ENCODE assay signal across 11 cellular contexts in the genomic region with DNA sequence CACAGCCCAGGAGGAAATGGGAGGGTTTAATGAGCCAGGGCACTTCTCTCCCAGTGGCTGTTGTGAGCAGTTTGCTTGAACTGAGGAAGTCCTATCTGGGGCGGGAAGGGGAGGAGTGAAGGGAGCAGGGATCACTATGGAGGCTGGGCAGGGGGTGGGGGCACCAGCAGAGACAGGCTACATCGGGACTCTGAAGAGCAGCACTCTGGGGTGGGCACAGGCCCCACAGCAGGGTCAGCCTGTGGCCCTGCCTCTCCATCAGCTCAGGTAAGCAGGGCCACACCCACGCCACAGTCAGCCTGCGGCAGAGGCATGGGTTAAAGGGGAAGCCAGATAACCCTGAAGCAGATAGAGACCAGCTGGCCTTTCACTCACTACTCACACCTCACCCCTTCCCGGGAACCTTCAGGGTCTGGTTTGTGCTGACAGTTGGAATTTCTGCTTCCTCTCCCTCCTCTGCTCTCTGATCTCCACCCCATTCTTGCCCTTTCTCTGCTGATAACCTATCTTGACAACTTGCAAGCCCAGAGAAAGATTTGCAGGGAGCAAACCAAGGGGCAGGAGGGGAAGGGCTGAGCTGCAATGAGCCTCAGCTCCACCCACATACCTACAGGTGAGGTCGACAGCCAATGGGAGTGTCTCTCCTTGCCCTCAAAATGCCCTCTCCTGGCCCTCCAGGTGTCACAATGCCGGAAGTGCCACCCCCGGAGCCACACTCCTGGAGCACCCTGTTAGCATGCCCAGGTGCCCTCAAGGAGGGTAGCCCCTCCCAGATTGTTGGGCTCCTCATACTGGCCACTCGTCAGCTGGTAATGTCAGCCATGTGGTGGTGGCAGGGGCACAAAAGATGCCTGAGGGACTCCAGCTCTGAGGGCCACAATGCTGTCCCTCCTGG. TPM values are rescaled to one million over a fixed set of nuclear protein-coding genes. Genes with fewer than 3 reads are reported as not detected.
DNase-seq lines count a peak whose midpoint lies in the region; ATAC-seq, FAIRE-seq and TF ChIP-seq lines count a peak whose summit lies in the region.
"Had no signal": no experiment of that assay in that cellular context is flagged by ENCODE, and none has a peak within 500 bp of the region (broad histone marks: within the 10 kb centered on the region; RNA-seq: fewer than 3 reads in every experiment).

No MANE protein-coding gene starts in this region.

- peaks cover 37% of the 10 kb centered on the region for H3K4me1 ChIP-seq in DND-41 (ENCODE audit: insufficient read depth, low read length)
- peaks cover 40% of the 10 kb centered on the region for H3K4me1 ChIP-seq in cardiac muscle cell (ENCODE audit: low read depth)
- H3K4me1 ChIP-seq in osteoblast (ENCODE audit: insufficient read depth, low read length), result peaks cover 27% of the 10 kb centered on the region

- FAIRE-seq in HTR-8/SVneo (lab: Jason Lieb, UNC), result no peak

- no peaks in the 10 kb centered on the region for H3K9me3 ChIP-seq in DND-41 (ENCODE audit: insufficient read depth, low read length, severe bottlenecking)
- no peaks in the 10 kb centered on the region for H3K9me3 ChIP-seq in cardiac muscle cell (ENCODE audit: low read depth)
- H3K9me3 ChIP-seq in osteoblast (ENCODE audit: low read depth, low read length), result no peaks in the 10 kb centered on the region
- H3K9me3 ChIP-seq: tibial nerve had no signal

- TF ChIP-seq CTCF in DND-41 (IDR thresholded peaks at IDR 0.05; ENCODE audit: borderline replicate concordance, extremely low read depth, low read length, poor library complexity, severe bottlenecking), result no peak
- TF ChIP-seq CTCF in cardiac muscle cell (IDR thresholded peaks at IDR 0.05; ENCODE audit: low read depth, low read length), result no peak
- no peak for TF ChIP-seq CTCF in osteoblast (IDR thresholded peaks at IDR 0.05; ENCODE audit: extremely low read depth, low read depth, low read length)

- H4K20me1 ChIP-seq in DND-41 (ENCODE audit: insufficient read depth, low read length), result no peaks in the 10 kb centered on the region
- H4K20me1 ChIP-seq in osteoblast (ENCODE audit: insufficient read depth, low read length), result no peaks in the 10 kb centered on the region

- H3K27ac ChIP-seq in DND-41 (ENCODE audit: low read length) (peak overlapping the region; percentile 88), cardiac muscle cell (peak overlapping the region; percentile 96), osteoblast (ENCODE audit: low read depth, low read length) (peak overlapping the region; percentile 94)
- H3K27ac ChIP-seq: KMS-11, tibial nerve had no signal

- H3K36me3 ChIP-seq in DND-41 (ENCODE audit: insufficient read depth, low read length), result no peaks in the 10 kb centered on the region
- H3K36me3 ChIP-seq in cardiac muscle cell, result no peaks in the 10 kb centered on the region
- H3K36me3 ChIP-seq in osteoblast (ENCODE audit: insufficient read depth, low read length), result no peaks in the 10 kb centered on the region
- H3K36me3 ChIP-seq: tibial nerve had no signal

- H3K4me3 ChIP-seq in DND-41 (ENCODE audit: low read depth in 1 of 2, low read length in 2 of 2) (no peak overlapping the region), cardiac muscle cell (no peak overlapping the region), osteoblast (ENCODE audit: insufficient read depth, low read length) (no peak overlapping the region)

- no peaks in the 10 kb centered on the region for H3K79me2 ChIP-seq in DND-41 (ENCODE audit: insufficient read depth, low read length)
- H3K79me2 ChIP-seq in osteoblast (ENCODE audit: insufficient read depth, low read length), result no peaks in the 10 kb centered on the region

- ATAC-seq in DND-41 (ENCODE audit: insufficient read depth, low read depth) (no peak), HG03378 (IDR thresholded peaks at IDR 0.05; ENCODE audit: unreplicated experiment) (no peak)

- H2AFZ ChIP-seq in DND-41 (ENCODE audit: low read depth, low read length) (0 out of 2 replicates have a peak overlapping the region, but pooled peaks have one; percentile 69), osteoblast (ENCODE audit: low read length) (peak overlapping the region; percentile 59)

- H3K27me3 ChIP-seq in DND-41 (ENCODE audit: insufficient read depth, low read length, poor library complexity), result no peaks in the 10 kb centered on the region
- H3K27me3 ChIP-seq in cardiac muscle cell, result no peaks in the 10 kb centered on the region
- no peaks in the 10 kb centered on the region for H3K27me3 ChIP-seq in osteoblast (ENCODE audit: insufficient read depth, low read length)
- H3K27me3 ChIP-seq: tibial nerve had no signal

- H3K9ac ChIP-seq in DND-41 (ENCODE audit: low read depth, low read length), result no peak overlapping the region
- H3K9ac ChIP-seq: KMS-11 had no signal

- H3K4me2 ChIP-seq in DND-41 (ENCODE audit: insufficient read depth, low read length) (no peak overlapping the region), osteoblast (ENCODE audit: insufficient read depth, low read length) (no peak overlapping the region)
- H3K4me2 ChIP-seq: KMS-11 had no signal

- DNase-seq in DND-41 (peak; percentile 7), NOMO-1 treated with dmso at 0.1 percent for 144 hours (lab: John Stamatoyannopoulos, UW; ENCODE audit: unreplicated experiment) (peak; percentile 54), cardiac muscle cell (ENCODE audit: low read depth in 1 of 2, low spot score in 1 of 2) (peak in 1 of 2 donors; percentile 86), osteoblast (ENCODE audit: insufficient read length, low spot score, missing footprints) (no peak), HTR-8/SVneo (ENCODE audit: insufficient read length, low spot score) (no peak), SIG-M5 treated with dmso at 0.1 percent for 504 hours (lab: John Stamatoyannopoulos, UW; ENCODE audit: unreplicated experiment) (no peak), midbrain (lab: John Stamatoyannopoulos, UW) (no peak)
- DNase-seq: stimulated activated CD4-positive, alpha-beta T cell treated with anti-CD3 and anti-CD28 coated beads, Interleukin-2, amount 100 ng/mL, for 24 hours had no signal

RNA-seq across cellular contexts. Expression of a gene that starts 3.7 kb away (rescaled TPM):
- total RNA-seq in cardiac muscle cell, result 4.2 TPM in 1 of 2 replicates, not detected in the other
- 0.62 TPM in 1 of 2 replicates, not detected in the other for polyA plus RNA-seq in cardiac muscle cell
- 8.0 and 12.1 TPM in 2 replicates for total RNA-seq in osteoblast

Comparison
In these comparisons a context has a peak if more than half of its experiments do, and no peak if none do; other contexts are left out.
1. DNase-seq: peak in DND-41 (single experiment) and NOMO-1 treated with dmso at 0.1 percent for 144 hours (single experiment); none in osteoblast (single experiment), HTR-8/SVneo (single experiment), SIG-M5 treated with dmso at 0.1 percent for 504 hours (single experiment) and midbrain (single experiment).
2. Peak in every context shown above with its lines, with median percentiles within 50 percentile points of each other: H3K27ac ChIP-seq.